Comparison of ENCODE assay signal across 8 cellular contexts in the genomic region with DNA sequence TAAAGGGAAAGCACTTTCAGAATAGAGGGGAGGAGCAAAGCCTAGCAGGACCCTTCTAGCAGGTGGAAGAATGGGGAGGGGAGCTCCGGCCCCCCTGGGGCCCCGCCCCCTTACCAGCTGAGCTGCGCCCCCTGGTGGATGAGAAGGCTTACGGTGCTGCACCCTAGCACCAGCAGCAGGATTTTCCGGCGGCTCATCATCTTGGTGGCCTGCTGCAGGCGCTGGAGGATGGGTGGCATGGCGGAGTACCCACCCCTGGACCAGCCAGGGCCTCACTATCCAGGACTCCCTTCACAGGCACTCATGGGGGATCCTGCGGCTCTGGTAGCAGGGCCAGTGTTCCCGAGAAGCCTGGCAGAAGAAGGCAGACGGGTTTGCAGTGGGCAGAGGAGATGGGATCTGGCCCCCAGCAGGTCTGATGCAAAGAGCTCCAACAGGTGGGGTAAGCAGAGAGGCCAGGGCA. TPM values are rescaled to one million over a fixed set of nuclear protein-coding genes. Genes with fewer than 3 reads are reported as not detected.
DNase-seq lines count a peak whose midpoint lies in the region; ATAC-seq and TF ChIP-seq lines count a peak whose summit lies in the region.

No MANE protein-coding gene starts in this region.

- peak overlapping the region in 1 of 2 donors; percentile 14 for H3K9ac ChIP-seq in colonic mucosa (ENCODE audit: low read depth in 2 of 2, low read length in 2 of 2)

- intact Hi-C loops in colonic mucosa (cut with DNase I) (no loop called here), right lobe of liver (cut with DNase I) (no loop called here)

- no peak overlapping the region for H3K4me3 ChIP-seq in colonic mucosa
- no peak overlapping the region for H3K4me3 ChIP-seq in right lobe of liver

- no peak for TF ChIP-seq POLR2A in right lobe of liver (IDR thresholded peaks at IDR 0.05)

- H3K4me1 ChIP-seq in colonic mucosa (no peaks in the 10 kb centered on the region), right lobe of liver (no peaks in the 10 kb centered on the region)

- TF ChIP-seq CTCF in colonic mucosa (IDR thresholded peaks at IDR 0.05) (peak; percentile 91), right lobe of liver (IDR thresholded peaks at IDR 0.05) (peak; percentile 75 to 94 (median 90))

- DNase-seq in Daoy (ENCODE audit: low read depth) (peak; percentile 76), NCI-H774 (lab: John Stamatoyannopoulos, UW) (peak; percentile 77), colonic mucosa (peak; percentile 78), right lobe of liver (peak; percentile 77 to 78 (median 77))
- peak; percentile 74 to 82 for DNase-seq in activated CD4-positive, alpha-beta T cell treated with anti-CD3 and anti-CD28 coated beads, Interleukin-2, amount 50 U/mL, for 24 hours (ENCODE audit: low read depth in 1 of 2, low spot score in 1 of 2)
- DNase-seq in stimulated activated CD4-positive, alpha-beta T cell treated with anti-CD3 and anti-CD28 coated beads, TNF-alpha, amount 100 ng/mL, for 1 hour (ENCODE audit: low read depth in 3 of 3, low spot score in 1 of 3) = peak; percentile 65 to 77 (median 69)

- H3K27ac ChIP-seq in colonic mucosa (no peak overlapping the region), right lobe of liver (no peak overlapping the region)

- no peaks in the 10 kb centered on the region for H3K36me3 ChIP-seq in colonic mucosa
- no peaks in the 10 kb centered on the region for H3K36me3 ChIP-seq in right lobe of liver

- ATAC-seq in HG02973 (IDR thresholded peaks at IDR 0.05; ENCODE audit: unreplicated experiment) (peak; percentile 54), right lobe of liver (peak; percentile 83 to 94 (median 90)), GM18868 (IDR thresholded peaks at IDR 0.05; ENCODE audit: unreplicated experiment) (no peak)

- H3K9me3 ChIP-seq in colonic mucosa = no peaks in the 10 kb centered on the region
- no peaks in the 10 kb centered on the region for H3K9me3 ChIP-seq in right lobe of liver

- no peaks in the 10 kb centered on the region for H3K27me3 ChIP-seq in colonic mucosa
- no peaks in the 10 kb centered on the region for H3K27me3 ChIP-seq in right lobe of liver

- WGBS in right lobe of liver (ENCODE audit: insufficient coverage, low coverage, low lambda C conversion rate, missing lambda C conversion rate) = 15% methylated on average over 4 of the region's 11 CpGs

RNA-seq across cellular contexts. Expression of gene GAL3ST3, which starts 3.8 kb away (rescaled TPM):
- not detected in 2 replicates for total RNA-seq in Daoy (2014; rRNA removed; shearing (Covaris generic))
- total RNA-seq in colonic mucosa (not detected), right lobe of liver (not detected)

RNA-seq across cellular contexts. Expression of gene SF3B2, which starts 7.0 kb away (rescaled TPM):
- total RNA-seq in Daoy (2014; rRNA removed; shearing (Covaris generic)) = 257 and 289 TPM in 2 replicates
- total RNA-seq in colonic mucosa (100 to 1,000 TPM; 139 to 196 TPM), right lobe of liver (10 to 100 TPM; 52.2 to 85.4 (median 67.2) TPM)

RNA-seq across cellular contexts. Expression of gene CATSPER1, which starts 18.9 kb away (rescaled TPM):
- total RNA-seq in Daoy (2014; rRNA removed; shearing (Covaris generic)) = 0.45 and 1.3 TPM in 2 replicates
- total RNA-seq in colonic mucosa = under 1 TPM in 1 of 2 donors, not detected in 1; 0.35 TPM
- not detected for total RNA-seq in right lobe of liver

RNA-seq across cellular contexts. Expression of gene PACS1, which starts 24.9 kb away (rescaled TPM):
- total RNA-seq in Daoy (2014; rRNA removed; shearing (Covaris generic)) = 10.9 and 13.0 TPM in 2 replicates
- total RNA-seq in colonic mucosa (10 to 100 TPM; 10.1 to 20.9 TPM), right lobe of liver (10 to 100 TPM in 4 of 6 experiments, 1 to 10 TPM in 2; 5.8 to 23.7 (median 12.5) TPM)

RNA-seq across cellular contexts. Expression of gene CST6, which starts 33.4 kb away (rescaled TPM):
- total RNA-seq in Daoy (2014; rRNA removed; shearing (Covaris generic)) = not detected in 2 replicates
- total RNA-seq in colonic mucosa (not detected), right lobe of liver (not detected)
